Comparison of ENCODE assay signal across 8 cellular contexts in genomic region chr16:28364268-28365173, GRCh38. TPM values are rescaled to one million over a fixed set of nuclear protein-coding genes. Genes with fewer than 3 reads are reported as not detected.
A peak's percentile ranks its signal among the peaks of the same experiment; 100 is the strongest.
DNase-seq lines count a peak whose midpoint lies in the region; ATAC-seq and TF ChIP-seq lines count a peak whose summit lies in the region.
"Not testable (repeated sequence)": the region's sequence is repeated elsewhere in the genome, so short reads cannot be mapped to it uniquely, and the experiment has no call there.

No MANE protein-coding gene starts in this region.

- not testable (repeated sequence) for H3K79me2 ChIP-seq in GM23338 (replicated peaks; ENCODE audit: insufficient read depth)

- POLR2A ChIA-PET in Caco-2 (lab: Charles Lee); Panc1 (lab: Charles Lee): not testable (repeated sequence)

- ATAC-seq in GM19351 (IDR thresholded peaks at IDR 0.05; ENCODE audit: unreplicated experiment) (peak; percentile 85), GM23338 (peak; percentile 95), HG03095 (IDR thresholded peaks at IDR 0.05; ENCODE audit: unreplicated experiment) (peak; percentile 95), Panc1 (peak; percentile 99)
- peak; percentile 98 for ATAC-seq in stimulated activated memory B cell treated with anti-CD40 and anti-IgM and Interleukin-4, amounts not matched to agents 10 μg/mL and 1 μg/mL and 100 μg/mL, for 72 hours

- not testable (repeated sequence) for H3K27ac Mint-ChIP-seq in Caco-2 (ENCODE audit: unreplicated experiment); GM23338; activated naive CD4-positive, alpha-beta T cell treated with anti-CD3 and anti-CD28 coated beads for 36 hours; immature natural killer cell; stimulated activated memory B cell treated with anti-CD40 and anti-IgM and Interleukin-4, amounts not matched to agents 10 μg/mL and 1 μg/mL and 100 μg/mL, for 72 hours

- intact Hi-C loops in Caco-2 (cut with micrococcal nuclease; ENCODE audit: unreplicated experiment); Panc1 (cut with micrococcal nuclease; ENCODE audit: unreplicated experiment); activated naive CD4-positive, alpha-beta T cell treated with anti-CD3 and anti-CD28 coated beads for 36 hours (cut with micrococcal nuclease): not testable (repeated sequence)

- H3K27me3 Mint-ChIP-seq in Caco-2 (ENCODE audit: insufficient read depth, unreplicated experiment); GM23338 (ENCODE audit: insufficient read depth, low read depth, poor library complexity); activated naive CD4-positive, alpha-beta T cell treated with anti-CD3 and anti-CD28 coated beads for 36 hours (ENCODE audit: low read depth); immature natural killer cell (ENCODE audit: low read depth in 3 of 3); stimulated activated memory B cell treated with anti-CD40 and anti-IgM and Interleukin-4, amounts not matched to agents 10 μg/mL and 1 μg/mL and 100 μg/mL, for 72 hours: not testable (repeated sequence)

- not testable (repeated sequence) for TF ChIP-seq CTCF in Caco-2 (IDR thresholded peaks at IDR 0.05; ENCODE audit: insufficient read depth in 1 of 2, low read depth in 1 of 2, low read length in 1 of 2, severe bottlenecking in 1 of 2, unreplicated experiment in 1 of 2); GM23338 (conservative IDR thresholded peaks at IDR 0.05; ENCODE audit: low read depth in 2 of 2); Panc1 (IDR thresholded peaks at IDR 0.05)

- H3K27ac ChIP-seq in GM23338 (ENCODE audit: low read depth); Panc1 (ENCODE audit: low read length): not testable (repeated sequence)

- in situ Hi-C loops in Panc1 (cut with HindIII; ENCODE audit: low pct_unique_long_range_greater_than_20kb, low sequenced_read_pairs) = not testable (repeated sequence)

- H4K20me1 ChIP-seq in GM23338 (replicated peaks; ENCODE audit: insufficient read depth) = not testable (repeated sequence)

- H3K36me3 Mint-ChIP-seq in Caco-2 (ENCODE audit: insufficient read depth, unreplicated experiment); GM23338 (ENCODE audit: low read depth); activated naive CD4-positive, alpha-beta T cell treated with anti-CD3 and anti-CD28 coated beads for 36 hours (ENCODE audit: low read depth); immature natural killer cell; stimulated activated memory B cell treated with anti-CD40 and anti-IgM and Interleukin-4, amounts not matched to agents 10 μg/mL and 1 μg/mL and 100 μg/mL, for 72 hours: not testable (repeated sequence)

- H3K4me3 ChIP-seq in Caco-2 (ENCODE audit: low read depth, low read length); GM23338; Panc1 (ENCODE audit: low read depth in 2 of 2, low read length in 2 of 2): not testable (repeated sequence)

- not testable (repeated sequence) for H3K9me2 ChIP-seq in GM23338 (ENCODE audit: insufficient read depth)

- H3K9me3 ChIP-seq in Caco-2; Panc1 (ENCODE audit: control insufficient read depth, insufficient read depth, low read depth, low read length): not testable (repeated sequence)

- not testable (repeated sequence) for H3K27me3 ChIP-seq in Caco-2 (replicated peaks; ENCODE audit: control insufficient read depth, insufficient read depth, low read length); GM23338 (ENCODE audit: insufficient read depth); Panc1 (ENCODE audit: control insufficient read depth, insufficient read depth, low read length)

- not testable (repeated sequence) for H3F3A ChIP-seq in GM23338 (replicated peaks; ENCODE audit: low read depth)

- not testable (repeated sequence) for H3K4me1 ChIP-seq in Caco-2; GM23338 (ENCODE audit: insufficient read depth); Panc1 (ENCODE audit: control insufficient read depth, insufficient read depth, low read length)

- H3K4me3 Mint-ChIP-seq in Caco-2 (ENCODE audit: unreplicated experiment) = peak overlapping the region; percentile 35
- H3K4me3 Mint-ChIP-seq in GM23338; activated naive CD4-positive, alpha-beta T cell treated with anti-CD3 and anti-CD28 coated beads for 36 hours; immature natural killer cell; stimulated activated memory B cell treated with anti-CD40 and anti-IgM and Interleukin-4, amounts not matched to agents 10 μg/mL and 1 μg/mL and 100 μg/mL, for 72 hours: not testable (repeated sequence)

- CTCF ChIA-PET in Caco-2 (lab: Charles Lee); Panc1 (lab: Charles Lee); activated naive CD4-positive, alpha-beta T cell treated with anti-CD3 and anti-CD28 coated beads for 36 hours (lab: Charles Lee): not testable (repeated sequence)

- not testable (repeated sequence) for H2AFZ ChIP-seq in GM23338

- BruUV-seq in Caco-2 (replicated peaks; lab: Mats Ljungman, UMichigan); Panc1 (replicated peaks; lab: Mats Ljungman, UMichigan): not testable (repeated sequence)

- not testable (repeated sequence) for H3K4me1 Mint-ChIP-seq in Caco-2 (ENCODE audit: low read depth, unreplicated experiment); GM23338; activated naive CD4-positive, alpha-beta T cell treated with anti-CD3 and anti-CD28 coated beads for 36 hours (ENCODE audit: low read depth); immature natural killer cell; stimulated activated memory B cell treated with anti-CD40 and anti-IgM and Interleukin-4, amounts not matched to agents 10 μg/mL and 1 μg/mL and 100 μg/mL, for 72 hours

- H3K4me2 ChIP-seq in GM23338 = not testable (repeated sequence)

- not testable (repeated sequence) for H3K9me3 Mint-ChIP-seq in Caco-2 (ENCODE audit: unreplicated experiment); GM23338; activated naive CD4-positive, alpha-beta T cell treated with anti-CD3 and anti-CD28 coated beads for 36 hours; immature natural killer cell; stimulated activated memory B cell treated with anti-CD40 and anti-IgM and Interleukin-4, amounts not matched to agents 10 μg/mL and 1 μg/mL and 100 μg/mL, for 72 hours

- DNase-seq in Caco-2 (peak in 1 of 2 experiments; percentile 32), immature natural killer cell (peak; percentile 21 to 53 (median 53))
- not testable (repeated sequence) for DNase-seq in GM23338 (ENCODE audit: low spot score); Panc1 (ENCODE audit: low read depth, low spot score)
- DNase-seq in activated naive CD4-positive, alpha-beta T cell treated with anti-CD3 and anti-CD28 coated beads for 36 hours = peak; percentile 10

- not testable (repeated sequence) for H3K36me3 ChIP-seq in Caco-2 (ENCODE audit: control insufficient read depth, insufficient read depth, low read length); GM23338 (ENCODE audit: insufficient read depth); Panc1 (ENCODE audit: control insufficient read depth, insufficient read depth, low read length)

RNA-seq across cellular contexts. Expression of gene NPIPB6, which starts 1.2 kb away (rescaled TPM):
- total RNA-seq in Caco-2 (2022) = 1.4 and 1.9 TPM in 2 replicates
- total RNA-seq in GM23338 (2014; rRNA removed; shearing (Covaris generic)) = 1.5 TPM in 1 of 2 replicates, not detected in the other
- 1.8 and 3.0 TPM in 2 replicates for polyA plus RNA-seq in GM23338 (2016; fragmentation: Nextera tagmentation; extraction: Ambion mirVana)
- 1.3 TPM for total RNA-seq in Panc1 (2021; ENCODE audit: unreplicated experiment)
- 0.29 TPM for polyA plus RNA-seq in Panc1 (2012; ENCODE audit: insufficient read length)
- 1 to 10 TPM; 2.0 TPM for total RNA-seq in activated naive CD4-positive, alpha-beta T cell treated with anti-CD3 and anti-CD28 coated beads for 36 hours
- under 1 TPM in 2 of 3 donors, not detected in 1; 0.12 to 0.19 TPM for polyA plus RNA-seq in immature natural killer cell

RNA-seq across cellular contexts. Expression of gene EIF3CL, which starts 39.1 kb away (rescaled TPM):
- total RNA-seq in Caco-2 (2022) (20.4 and 44.6 TPM in 2 replicates), Panc1 (2021; ENCODE audit: unreplicated experiment) (64.2 TPM)
- 323 and 339 TPM in 2 replicates for total RNA-seq in GM23338 (2014; rRNA removed; shearing (Covaris generic))
- polyA plus RNA-seq in GM23338 (2016; fragmentation: Nextera tagmentation; extraction: Ambion mirVana) (0.68 and 1.8 TPM in 2 replicates), immature natural killer cell (10 to 100 TPM in 2 of 3 donors, 1 to 10 TPM in 1; 9.7 to 31.1 (median 19.0) TPM)
- 22.4 TPM for polyA plus RNA-seq in Panc1 (2012; ENCODE audit: insufficient read length)
- total RNA-seq in activated naive CD4-positive, alpha-beta T cell treated with anti-CD3 and anti-CD28 coated beads for 36 hours = 10 to 100 TPM; 88.3 to 96.9 TPM
